In the genomic region with DNA sequence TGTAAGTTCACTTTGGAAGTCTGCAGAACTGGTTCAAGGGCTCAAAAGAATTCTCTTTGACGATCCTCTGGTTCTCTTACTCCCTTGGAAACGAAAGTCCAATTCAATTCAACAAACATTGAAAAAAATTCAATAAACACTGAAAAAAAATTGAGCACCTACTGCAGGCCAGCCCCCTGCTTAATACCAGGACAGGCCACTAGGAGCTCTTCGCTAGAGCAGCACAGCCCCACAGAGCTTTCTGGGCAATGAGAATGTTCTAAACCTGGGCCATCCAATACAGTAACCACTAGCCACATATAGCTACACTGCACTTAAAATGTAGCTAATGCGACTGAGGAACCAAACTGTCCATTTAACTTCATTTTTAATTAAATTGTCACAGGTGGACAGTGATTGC, we compare ENCODE assay signal across 1 cellular context.
TF ChIP-seq lines count a peak whose summit lies in the region.

No MANE protein-coding gene starts in this region.

TF ChIP-seq in GM23338, 12 proteins besides CTCF, POLR2A, EP300 and RAD21 (continued from another document):
- TF ChIP-seq, protein P1, sequence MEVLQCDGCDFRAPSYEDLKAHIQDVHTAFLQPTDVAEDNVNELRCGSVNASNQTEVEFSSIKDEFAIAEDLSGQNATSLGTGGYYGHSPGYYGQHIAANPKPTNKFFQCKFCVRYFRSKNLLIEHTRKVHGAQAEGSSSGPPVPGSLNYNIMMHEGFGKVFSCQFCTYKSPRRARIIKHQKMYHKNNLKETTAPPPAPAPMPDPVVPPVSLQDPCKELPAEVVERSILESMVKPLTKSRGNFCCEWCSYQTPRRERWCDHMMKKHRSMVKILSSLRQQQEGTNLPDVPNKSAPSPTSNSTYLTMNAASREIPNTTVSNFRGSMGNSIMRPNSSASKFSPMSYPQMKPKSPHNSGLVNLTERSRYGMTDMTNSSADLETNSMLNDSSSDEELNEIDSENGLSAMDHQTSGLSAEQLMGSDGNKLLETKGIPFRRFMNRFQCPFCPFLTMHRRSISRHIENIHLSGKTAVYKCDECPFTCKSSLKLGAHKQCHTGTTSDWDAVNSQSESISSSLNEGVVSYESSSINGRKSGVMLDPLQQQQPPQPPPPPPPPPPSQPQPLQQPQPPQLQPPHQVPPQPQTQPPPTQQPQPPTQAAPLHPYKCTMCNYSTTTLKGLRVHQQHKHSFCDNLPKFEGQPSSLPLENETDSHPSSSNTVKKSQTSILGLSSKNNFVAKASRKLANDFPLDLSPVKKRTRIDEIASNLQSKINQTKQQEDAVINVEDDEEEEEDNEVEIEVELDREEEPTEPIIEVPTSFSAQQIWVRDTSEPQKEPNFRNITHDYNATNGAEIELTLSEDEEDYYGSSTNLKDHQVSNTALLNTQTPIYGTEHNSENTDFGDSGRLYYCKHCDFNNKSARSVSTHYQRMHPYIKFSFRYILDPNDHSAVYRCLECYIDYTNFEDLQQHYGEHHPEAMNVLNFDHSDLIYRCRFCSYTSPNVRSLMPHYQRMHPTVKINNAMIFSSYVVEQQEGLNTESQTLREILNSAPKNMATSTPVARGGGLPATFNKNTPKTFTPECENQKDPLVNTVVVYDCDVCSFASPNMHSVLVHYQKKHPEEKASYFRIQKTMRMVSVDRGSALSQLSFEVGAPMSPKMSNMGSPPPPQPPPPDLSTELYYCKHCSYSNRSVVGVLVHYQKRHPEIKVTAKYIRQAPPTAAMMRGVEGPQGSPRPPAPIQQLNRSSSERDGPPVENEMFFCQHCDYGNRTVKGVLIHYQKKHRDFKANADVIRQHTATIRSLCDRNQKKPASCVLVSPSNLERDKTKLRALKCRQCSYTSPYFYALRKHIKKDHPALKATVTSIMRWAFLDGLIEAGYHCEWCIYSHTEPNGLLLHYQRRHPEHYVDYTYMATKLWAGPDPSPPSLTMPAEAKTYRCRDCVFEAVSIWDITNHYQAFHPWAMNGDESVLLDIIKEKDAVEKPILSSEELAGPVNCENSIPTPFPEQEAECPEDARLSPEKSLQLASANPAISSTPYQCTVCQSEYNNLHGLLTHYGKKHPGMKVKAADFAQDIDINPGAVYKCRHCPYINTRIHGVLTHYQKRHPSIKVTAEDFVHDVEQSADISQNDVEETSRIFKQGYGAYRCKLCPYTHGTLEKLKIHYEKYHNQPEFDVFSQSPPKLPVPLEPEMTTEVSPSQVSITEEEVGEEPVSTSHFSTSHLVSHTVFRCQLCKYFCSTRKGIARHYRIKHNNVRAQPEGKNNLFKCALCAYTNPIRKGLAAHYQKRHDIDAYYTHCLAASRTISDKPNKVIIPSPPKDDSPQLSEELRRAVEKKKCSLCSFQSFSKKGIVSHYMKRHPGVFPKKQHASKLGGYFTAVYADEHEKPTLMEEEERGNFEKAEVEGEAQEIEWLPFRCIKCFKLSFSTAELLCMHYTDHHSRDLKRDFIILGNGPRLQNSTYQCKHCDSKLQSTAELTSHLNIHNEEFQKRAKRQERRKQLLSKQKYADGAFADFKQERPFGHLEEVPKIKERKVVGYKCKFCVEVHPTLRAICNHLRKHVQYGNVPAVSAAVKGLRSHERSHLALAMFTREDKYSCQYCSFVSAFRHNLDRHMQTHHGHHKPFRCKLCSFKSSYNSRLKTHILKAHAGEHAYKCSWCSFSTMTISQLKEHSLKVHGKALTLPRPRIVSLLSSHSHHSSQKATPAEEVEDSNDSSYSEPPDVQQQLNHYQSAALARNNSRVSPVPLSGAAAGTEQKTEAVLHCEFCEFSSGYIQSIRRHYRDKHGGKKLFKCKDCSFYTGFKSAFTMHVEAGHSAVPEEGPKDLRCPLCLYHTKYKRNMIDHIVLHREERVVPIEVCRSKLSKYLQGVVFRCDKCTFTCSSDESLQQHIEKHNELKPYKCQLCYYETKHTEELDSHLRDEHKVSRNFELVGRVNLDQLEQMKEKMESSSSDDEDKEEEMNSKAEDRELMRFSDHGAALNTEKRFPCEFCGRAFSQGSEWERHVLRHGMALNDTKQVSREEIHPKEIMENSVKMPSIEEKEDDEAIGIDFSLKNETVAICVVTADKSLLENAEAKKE (CRISPR knock-in tag; IDR thresholded peaks at IDR 0.05): no peak
- no peak for TF ChIP-seq JUNB (IDR thresholded peaks at IDR 0.05; ENCODE audit: unreplicated experiment)
- TF ChIP-seq CREB1 (CRISPR knock-in tag; IDR thresholded peaks at IDR 0.05; ENCODE audit: low read depth): no peak
- no peak for TF ChIP-seq STAT1 (IDR thresholded peaks at IDR 0.05; ENCODE audit: unreplicated experiment)
- TF ChIP-seq EZH2 (IDR thresholded peaks at IDR 0.05; ENCODE audit: low read depth, unreplicated experiment): no peak
- TF ChIP-seq POLR2AphosphoS5 (IDR thresholded peaks at IDR 0.05; ENCODE audit: low read depth): no peak
- TF ChIP-seq ZNF331 (CRISPR knock-in tag; IDR thresholded peaks at IDR 0.05; ENCODE audit: low read depth): no peak
- TF ChIP-seq, protein P2, sequence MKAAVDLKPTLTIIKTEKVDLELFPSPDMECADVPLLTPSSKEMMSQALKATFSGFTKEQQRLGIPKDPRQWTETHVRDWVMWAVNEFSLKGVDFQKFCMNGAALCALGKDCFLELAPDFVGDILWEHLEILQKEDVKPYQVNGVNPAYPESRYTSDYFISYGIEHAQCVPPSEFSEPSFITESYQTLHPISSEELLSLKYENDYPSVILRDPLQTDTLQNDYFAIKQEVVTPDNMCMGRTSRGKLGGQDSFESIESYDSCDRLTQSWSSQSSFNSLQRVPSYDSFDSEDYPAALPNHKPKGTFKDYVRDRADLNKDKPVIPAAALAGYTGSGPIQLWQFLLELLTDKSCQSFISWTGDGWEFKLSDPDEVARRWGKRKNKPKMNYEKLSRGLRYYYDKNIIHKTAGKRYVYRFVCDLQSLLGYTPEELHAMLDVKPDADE (IDR thresholded peaks at IDR 0.05): no peak
TF ChIP-seq in GM23338: peak in this region for 0.
